Comparison of ENCODE assay signal across 24 cellular contexts in genomic region chr10:62460393-62460792, GRCh38.
DNase-seq lines count a peak whose midpoint lies in the region; ATAC-seq and TF ChIP-seq lines count a peak whose summit lies in the region.
"Had no signal": no experiment of that assay in that cellular context is flagged by ENCODE, and none has a peak within 500 bp of the region (broad histone marks: within the 10 kb centered on the region; RNA-seq: fewer than 3 reads in every experiment).

No MANE protein-coding gene starts in this region.

- no peaks in the 10 kb centered on the region for H3K9me3 Mint-ChIP-seq in neural progenitor cell
- H3K9me3 Mint-ChIP-seq: activated B cell treated with CpG ODN at 0.5 μM for 24 hours had no signal

- no peaks in the 10 kb centered on the region for H3K79me2 ChIP-seq in neural progenitor cell (ENCODE audit: low read depth)
- no peaks in the 10 kb centered on the region for H3K79me2 ChIP-seq in mesendoderm (ENCODE audit: control insufficient read depth, insufficient read depth, low read length)

- DNase-seq in neural progenitor cell (ENCODE audit: low spot score): no peak
- no peak for DNase-seq in mesendoderm
- DNase-seq in effector CD8-positive, alpha-beta T cell (lab: John Stamatoyannopoulos, UW): no peak
- no peak for DNase-seq in AG08395 (ENCODE audit: low spot score)
- DNase-seq: activated B cell treated with CpG ODN at 0.5 μM for 24 hours; activated CD4-positive, alpha-beta T cell treated with anti-CD3 and anti-CD28 coated beads, Interleukin-2, amount 50 U/mL, for 4 hours; activated naive CD4-positive, alpha-beta T cell treated with anti-CD3 and anti-CD28 coated beads, Interleukin-2, amount 50 U/mL, for 16 hours; amygdala; esophagus squamous epithelium; KG1; left ventricle myocardium inferior; naive B cell; NCI-H146; NCI-H510A treated with DMSO at 0.1 percent for 48 hours; spleen; stimulated activated CD4-positive, alpha-beta T cell treated with anti-CD3 and anti-CD28 coated beads, Interleukin-4, amount 100 ng/mL, for 1 hour; upper lobe of right lung had no signal

- H3K4me2 ChIP-seq in neural progenitor cell (no peak overlapping the region), mesendoderm (ENCODE audit: low read length) (no peak overlapping the region)

- H3K79me1 ChIP-seq in mesendoderm (ENCODE audit: low read length): no peaks in the 10 kb centered on the region

- no peaks in the 10 kb centered on the region for H3K27me3 Mint-ChIP-seq in neural progenitor cell (ENCODE audit: insufficient read depth, low read depth)
- H3K27me3 Mint-ChIP-seq: activated B cell treated with CpG ODN at 0.5 μM for 24 hours; naive B cell; stimulated activated memory B cell treated with anti-CD40 and anti-IgM and Interleukin-4, amounts not matched to agents 10 μg/mL and 1 μg/mL and 100 μg/mL, for 72 hours had no signal

- H3K9ac ChIP-seq in neural progenitor cell: no peak overlapping the region
- H3K9ac ChIP-seq in mesendoderm (ENCODE audit: low read length): no peak overlapping the region

- no peak overlapping the region for H2AFZ ChIP-seq in neural progenitor cell (replicated peaks)

- TF ChIP-seq CTCF in neural progenitor cell (IDR thresholded peaks at IDR 0.05): no peak

- H4K8ac ChIP-seq in mesendoderm (ENCODE audit: low read depth, low read length): no peak overlapping the region

- H3K36me3 ChIP-seq in neural progenitor cell: no peaks in the 10 kb centered on the region
- no peaks in the 10 kb centered on the region for H3K36me3 ChIP-seq in mesendoderm (ENCODE audit: control insufficient read depth, insufficient read depth, low read length)
- H3K36me3 ChIP-seq: esophagus squamous epithelium, left ventricle myocardium inferior, right atrium auricular region, spleen, upper lobe of right lung had no signal

- no peak overlapping the region for H2BK15ac ChIP-seq in mesendoderm (replicated peaks; ENCODE audit: low read depth)

- H3K4me3 ChIP-seq in neural progenitor cell (no peak overlapping the region), mesendoderm (ENCODE audit: low read length) (no peak overlapping the region)
- H3K4me3 ChIP-seq: coronary artery, esophagus squamous epithelium, left ventricle myocardium inferior, right atrium auricular region, spleen, upper lobe of right lung had no signal

- no peaks in the 10 kb centered on the region for H3K9me3 ChIP-seq in neural progenitor cell (ENCODE audit: low read depth)
- H3K9me3 ChIP-seq: upper lobe of right lung had no signal

- H3K23ac ChIP-seq in mesendoderm (ENCODE audit: low read length): no peak overlapping the region

- H3F3A ChIP-seq in neural progenitor cell (ENCODE audit: low read depth): no peaks in the 10 kb centered on the region

- H3K27me3 ChIP-seq in neural progenitor cell (no peaks in the 10 kb centered on the region), mesendoderm (ENCODE audit: insufficient read depth, low read length, poor library complexity) (no peaks in the 10 kb centered on the region)
- H3K27me3 ChIP-seq: esophagus squamous epithelium, right atrium auricular region, spleen, upper lobe of right lung had no signal

- H3K36me3 Mint-ChIP-seq in neural progenitor cell: no peaks in the 10 kb centered on the region
- H3K36me3 Mint-ChIP-seq: stimulated activated memory B cell treated with anti-CD40 and anti-IgM and Interleukin-4, amounts not matched to agents 10 μg/mL and 1 μg/mL and 100 μg/mL, for 72 hours had no signal

- H4K5ac ChIP-seq in mesendoderm (ENCODE audit: low read length): no peak overlapping the region

- no peaks in the 10 kb centered on the region for H4K20me1 ChIP-seq in neural progenitor cell (ENCODE audit: low read depth)

- no peak overlapping the region for H3K4me3 Mint-ChIP-seq in neural progenitor cell
- H3K4me3 Mint-ChIP-seq: activated B cell treated with CpG ODN at 0.5 μM for 24 hours; naive B cell; stimulated activated memory B cell treated with anti-CD40 and anti-IgM and Interleukin-4, amounts not matched to agents 10 μg/mL and 1 μg/mL and 100 μg/mL, for 72 hours had no signal

- H3K27ac ChIP-seq in neural progenitor cell: no peak overlapping the region
- no peak overlapping the region for H3K27ac ChIP-seq in mesendoderm (ENCODE audit: low read depth, low read length)
- H3K27ac ChIP-seq: C4-2B, coronary artery, esophagus squamous epithelium, right atrium auricular region, upper lobe of right lung had no signal

- H2BK120ac ChIP-seq in mesendoderm (ENCODE audit: low read depth, low read length): no peak overlapping the region

- no peak overlapping the region for H2AK5ac ChIP-seq in mesendoderm (ENCODE audit: low read length)

- ATAC-seq in GM18858 (IDR thresholded peaks at IDR 0.05; ENCODE audit: unreplicated experiment) (peak; percentile 27), GM21423 (IDR thresholded peaks at IDR 0.05; ENCODE audit: unreplicated experiment) (peak; percentile 31), HG03066 (IDR thresholded peaks at IDR 0.05; ENCODE audit: low read depth, unreplicated experiment) (peak; percentile 40)
- ATAC-seq: stimulated activated memory B cell treated with anti-CD40 and anti-IgM and Interleukin-4, amounts not matched to agents 10 μg/mL and 1 μg/mL and 100 μg/mL, for 72 hours; upper lobe of right lung had no signal

- H3K4me1 ChIP-seq in neural progenitor cell: no peaks in the 10 kb centered on the region
- H3K4me1 ChIP-seq in mesendoderm (ENCODE audit: control insufficient read depth, low read depth, low read length): no peaks in the 10 kb centered on the region
- H3K4me1 ChIP-seq: right atrium auricular region had no signal

- H3K18ac ChIP-seq in mesendoderm (ENCODE audit: low read length): no peak overlapping the region

- no peak overlapping the region for H3K56ac ChIP-seq in mesendoderm (ENCODE audit: low read length)

- H3K27ac Mint-ChIP-seq in neural progenitor cell: peak overlapping the region; percentile 36
- H3K27ac Mint-ChIP-seq: activated B cell treated with CpG ODN at 0.5 μM for 24 hours; stimulated activated memory B cell treated with anti-CD40 and anti-IgM and Interleukin-4, amounts not matched to agents 10 μg/mL and 1 μg/mL and 100 μg/mL, for 72 hours had no signal

- WGBS in mesendoderm (ENCODE audit: extremely low coverage, insufficient coverage, low lambda C conversion rate): no CpG with 5 or more reads among the region's 2 CpGs

- no peak overlapping the region for H3K4ac ChIP-seq in mesendoderm (ENCODE audit: low read depth, low read length)

- H2BK5ac ChIP-seq in mesendoderm (ENCODE audit: low read length): no peak overlapping the region

- no peaks in the 10 kb centered on the region for H3K4me1 Mint-ChIP-seq in neural progenitor cell
